ENCODE assay signal across 26 cellular contexts in genomic region chr7:88358881-88359280, GRCh38. TPM values are rescaled to one million over a fixed set of nuclear protein-coding genes. Genes with fewer than 3 reads are reported as not detected.
A peak's percentile ranks its signal among the peaks of the same experiment; 100 is the strongest.
DNase-seq lines count a peak whose midpoint lies in the region; FAIRE-seq and TF ChIP-seq lines count a peak whose summit lies in the region.
"Had no signal": no experiment of that assay in that cellular context is flagged by ENCODE, and none has a peak within 500 bp of the region (broad histone marks: within the 10 kb centered on the region; RNA-seq: fewer than 3 reads in every experiment).

No MANE protein-coding gene starts in this region.

- H3K36me3 ChIP-seq in bronchial epithelial cell (ENCODE audit: control insufficient read depth, insufficient read depth, low read length), result no peaks in the 10 kb centered on the region
- H3K36me3 ChIP-seq in osteoblast (ENCODE audit: insufficient read depth, low read length), result no peaks in the 10 kb centered on the region
- H3K36me3 ChIP-seq in MG63, result no peaks in the 10 kb centered on the region
- H3K36me3 ChIP-seq: BLaER1 treated with 17β-estradiol and CSF1 and Interleukin-3, amounts not matched to agents 10 nM and 100 nM had no signal

- TF ChIP-seq CTCF in 22Rv1 (IDR thresholded peaks at IDR 0.05) (no peak), VCaP (conservative IDR thresholded peaks at IDR 0.05) (no peak), bronchial epithelial cell (IDR thresholded peaks at IDR 0.05; ENCODE audit: insufficient read depth, low read length, severe bottlenecking) (no peak), osteoblast (IDR thresholded peaks at IDR 0.05; ENCODE audit: extremely low read depth, low read depth, low read length) (no peak)

- no peaks in the 10 kb centered on the region for H3K4me1 ChIP-seq in osteoblast (ENCODE audit: insufficient read depth, low read length)
- H3K4me1 ChIP-seq: A549 had no signal

- no peak overlapping the region for H3K4me2 ChIP-seq in osteoblast (ENCODE audit: insufficient read depth, low read length)

- H3K4me3 ChIP-seq in bronchial epithelial cell (ENCODE audit: low read depth, low read length) (no peak overlapping the region), osteoblast (ENCODE audit: insufficient read depth, low read length) (no peak overlapping the region), MG63 (no peak overlapping the region)
- H3K4me3 ChIP-seq: A549; BLaER1 treated with 17β-estradiol and CSF1 and Interleukin-3, amounts not matched to agents 10 nM and 100 nM had no signal

- H3K27me3 ChIP-seq in bronchial epithelial cell (ENCODE audit: control insufficient read depth, insufficient read depth, low read length) (no peaks in the 10 kb centered on the region), osteoblast (ENCODE audit: insufficient read depth, low read length) (no peaks in the 10 kb centered on the region), MG63 (no peaks in the 10 kb centered on the region)
- H3K27me3 ChIP-seq: BLaER1 treated with 17β-estradiol and CSF1 and Interleukin-3, amounts not matched to agents 10 nM and 100 nM had no signal

- DNase-seq in bronchial epithelial cell (ENCODE audit: low read depth) (no peak), osteoblast (ENCODE audit: insufficient read length, low spot score, missing footprints) (peak; percentile 21), D341Med (ENCODE audit: low spot score) (no peak), MG63 (no peak), NCI-H1930 (lab: John Stamatoyannopoulos, UW) (no peak)
- DNase-seq: Calu3; CD4-positive, alpha-beta T cell; CD8-positive, alpha-beta T cell; DMS 273 treated with DMSO at 0.1 percent for 48 hours; DMS153; DMS79; DND-41; EL; GDM1 had no signal

- H3K9me3 ChIP-seq in osteoblast (ENCODE audit: low read depth, low read length) (no peaks in the 10 kb centered on the region), MG63 (no peaks in the 10 kb centered on the region)
- H3K9me3 ChIP-seq: A549; BLaER1 treated with 17β-estradiol and CSF1 and Interleukin-3, amounts not matched to agents 10 nM and 100 nM; Caco-2 had no signal

- peak; percentile 90 for FAIRE-seq in bronchial epithelial cell (lab: Jason Lieb, UNC)
- FAIRE-seq: A549, GM12891, GM19239 had no signal

- no peak overlapping the region for H2AFZ ChIP-seq in osteoblast (ENCODE audit: low read length)

- peak overlapping the region; percentile 59 for H3K27ac ChIP-seq in 22Rv1
- peak overlapping the region; percentile 44 for H3K27ac ChIP-seq in VCaP
- H3K27ac ChIP-seq in osteoblast (ENCODE audit: low read depth, low read length), result no peak overlapping the region
- H3K27ac ChIP-seq: A549; BLaER1 treated with 17β-estradiol and CSF1 and Interleukin-3, amounts not matched to agents 10 nM and 100 nM; C4-2B had no signal

- no peaks in the 10 kb centered on the region for H3K79me2 ChIP-seq in osteoblast (ENCODE audit: insufficient read depth, low read length)

- no peaks in the 10 kb centered on the region for H4K20me1 ChIP-seq in osteoblast (ENCODE audit: insufficient read depth, low read length)
- H4K20me1 ChIP-seq: BLaER1 treated with 17β-estradiol and CSF1 and Interleukin-3, amounts not matched to agents 10 nM and 100 nM had no signal

RNA-seq across cellular contexts. Expression of gene STEAP4, which starts 52.2 kb away (rescaled TPM):
- total RNA-seq in bronchial epithelial cell, result 3.5 and 3.9 TPM in 2 replicates
- total RNA-seq in osteoblast, result 5.0 and 5.4 TPM in 2 replicates
- not detected in 2 replicates for total RNA-seq in MG63 (2014; rRNA removed; shearing (Covaris generic); ENCODE audit: low replicate concordance)
- total RNA-seq: A172; B cell; Caco-2; CD4-positive, alpha-beta T cell; CD8-positive, alpha-beta T cell; Daoy; G401 had no signal
